In the genomic region with DNA sequence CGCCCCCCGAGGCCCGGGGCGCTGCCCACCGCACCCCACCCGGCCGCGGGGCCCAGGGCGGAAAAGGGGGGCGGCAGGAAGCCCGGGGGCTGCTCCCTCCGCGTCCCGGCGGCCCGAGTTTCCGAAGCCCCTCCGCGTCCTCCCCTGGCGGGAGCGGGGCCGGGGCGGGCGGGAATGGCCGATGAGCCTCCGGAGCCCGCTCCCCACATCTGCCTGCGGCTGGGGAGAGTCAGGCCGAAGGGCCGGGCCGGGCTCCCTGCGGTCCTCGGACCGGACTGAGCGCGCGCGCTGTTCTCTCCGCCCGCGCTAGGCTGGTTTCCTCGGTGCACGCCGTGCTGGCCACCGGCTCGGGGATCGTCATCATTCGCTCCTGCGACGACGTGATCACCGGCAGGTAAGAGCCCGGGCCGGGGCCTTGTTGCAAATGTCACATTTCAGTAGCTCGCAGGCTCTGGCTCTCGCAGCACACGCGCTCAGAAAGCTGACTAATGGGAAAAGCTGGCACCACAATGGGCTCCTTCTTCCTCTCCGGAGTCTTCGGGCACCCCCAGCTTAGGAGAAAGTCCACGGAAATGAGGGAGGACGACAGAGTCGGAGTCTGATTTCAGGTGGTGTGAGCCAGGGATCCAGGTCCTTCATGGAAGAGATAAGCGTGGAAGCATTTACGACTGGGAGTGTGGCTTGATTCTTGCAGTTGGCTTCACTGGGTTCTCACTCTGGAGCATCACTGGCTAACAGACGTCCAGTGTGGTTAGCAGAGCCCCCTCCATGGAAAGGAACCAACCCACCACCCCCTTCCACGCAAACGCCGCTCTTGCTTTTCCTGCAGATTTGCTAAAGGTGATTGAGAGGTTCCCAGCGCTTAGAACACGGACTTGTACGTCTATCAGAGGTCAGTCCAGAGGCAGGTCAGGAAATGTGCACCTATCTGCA, we compare ENCODE assay signal across 8 cellular contexts. TPM values are rescaled to one million over a fixed set of nuclear protein-coding genes. Genes with fewer than 3 reads are reported as not detected.
DNase-seq lines count a peak whose midpoint lies in the region; ATAC-seq, FAIRE-seq and TF ChIP-seq lines count a peak whose summit lies in the region.

No MANE protein-coding gene starts in this region.

- peak in 3 of 4 donors; percentile 51 to 72 (median 66) for ATAC-seq in heart left ventricle
- ATAC-seq in pancreas, result peak; percentile 51 to 70 (median 63)
- no peak for ATAC-seq in GM18873 (IDR thresholded peaks at IDR 0.05; ENCODE audit: low FRiP score, unreplicated experiment)

- H3K4me1 ChIP-seq in H9 (ENCODE audit: insufficient read depth, low read length), result no peaks in the 10 kb centered on the region
- H3K4me1 ChIP-seq in heart left ventricle, result peaks cover 0 to 24% (median 10%) of the 10 kb centered on the region in 12 donors
- H3K4me1 ChIP-seq in pancreas, result peaks cover 0 to 13% (median 0%) of the 10 kb centered on the region in 3 donors

- no peak overlapping the region for H3K56ac ChIP-seq in H9 (ENCODE audit: insufficient read length, low read depth, low read length)

- peak overlapping the region; percentile 89 to 94 for H3K4me3 Mint-ChIP-seq in H9
- peak overlapping the region; percentile 78 for H3K4me3 Mint-ChIP-seq in activated naive CD4-positive, alpha-beta T cell treated with anti-CD3 and anti-CD28 coated beads for 36 hours

- no peaks in the 10 kb centered on the region for H3K79me1 ChIP-seq in H9 (ENCODE audit: insufficient read depth, low read depth, low read length, poor library complexity, severe bottlenecking)

- H2BK12ac ChIP-seq in H9 (ENCODE audit: insufficient read length, low read depth, low read length), result no peak overlapping the region

- H3K27me3 ChIP-seq in H9 (ENCODE audit: insufficient read depth, low read length), result no peaks in the 10 kb centered on the region
- H3K27me3 ChIP-seq in heart left ventricle, result peaks cover 0 to 17% (median 0%) of the 10 kb centered on the region in 9 donors
- H3K27me3 ChIP-seq in pancreas, result no peaks in the 10 kb centered on the region

- H3K9me3 Mint-ChIP-seq in H9, result no peaks in the 10 kb centered on the region
- H3K9me3 Mint-ChIP-seq in activated naive CD4-positive, alpha-beta T cell treated with anti-CD3 and anti-CD28 coated beads for 36 hours, result no peaks in the 10 kb centered on the region

- DNase-seq in EH (ENCODE audit: low read depth) (peak; percentile 62), H9 (no peak), NCI-H460 (ENCODE audit: extremely low read depth, low read depth) (peak; percentile 23), heart left ventricle (peak in 2 of 5 donors; percentile 39 to 69), pancreas (peak; percentile 46 to 87 (median 64)), T1000 (lab: John Stamatoyannopoulos, UW) (no peak)
- DNase-seq in activated naive CD4-positive, alpha-beta T cell treated with anti-CD3 and anti-CD28 coated beads for 36 hours, result peak; percentile 57

- H4K5ac ChIP-seq in H9 (ENCODE audit: insufficient read length, low read depth, low read length), result no peak overlapping the region

- no peak for TF ChIP-seq CTCF in H9 (conservative IDR thresholded peaks at IDR 0.05)
- no peak for TF ChIP-seq CTCF in heart left ventricle (IDR thresholded peaks at IDR 0.05)
- no peak for TF ChIP-seq CTCF in pancreas (IDR thresholded peaks at IDR 0.05)

- peak overlapping the region; percentile 87 for H3K4me2 ChIP-seq in H9 (ENCODE audit: insufficient read depth, insufficient read length, low read length)

- H3K4me3 ChIP-seq in heart left ventricle, result peak overlapping the region; percentile 63 to 98 (median 80)
- peak overlapping the region; percentile 37 to 90 (median 73) for H3K4me3 ChIP-seq in pancreas

- H3K27me3 Mint-ChIP-seq in H9 (ENCODE audit: low read depth), result peaks cover 7% of the 10 kb centered on the region
- peaks cover 14% of the 10 kb centered on the region for H3K27me3 Mint-ChIP-seq in activated naive CD4-positive, alpha-beta T cell treated with anti-CD3 and anti-CD28 coated beads for 36 hours (ENCODE audit: low read depth)

- FAIRE-seq in pancreas (lab: Jason Lieb, UNC), result no peak

- H4K91ac ChIP-seq in H9 (ENCODE audit: insufficient read length, low read depth, low read length), result no peak overlapping the region

- H3K23me2 ChIP-seq in H9 (ENCODE audit: insufficient read length, low read depth, low read length, poor library complexity, severe bottlenecking), result peaks cover 6% of the 10 kb centered on the region

- H3K4me1 Mint-ChIP-seq in H9, result peaks cover 8 to 23% of the 10 kb centered on the region in 2 experiments
- H3K4me1 Mint-ChIP-seq in activated naive CD4-positive, alpha-beta T cell treated with anti-CD3 and anti-CD28 coated beads for 36 hours (ENCODE audit: low read depth), result peaks cover 14% of the 10 kb centered on the region

- H2AK5ac ChIP-seq in H9 (ENCODE audit: insufficient read length, low read length), result no peak overlapping the region

- H3T11ph ChIP-seq in H9 (ENCODE audit: low read length), result no peak overlapping the region

- no peak overlapping the region for H2BK20ac ChIP-seq in H9 (ENCODE audit: low read depth, low read length, poor library complexity, severe bottlenecking)

- H2BK120ac ChIP-seq in H9 (ENCODE audit: low read depth, low read length, poor library complexity, severe bottlenecking), result no peak overlapping the region

- H3K23ac ChIP-seq in H9 (ENCODE audit: insufficient read length, low read depth, low read length), result no peak overlapping the region

- no peaks in the 10 kb centered on the region for H3K79me2 ChIP-seq in H9 (ENCODE audit: insufficient read depth, low read length)

- H3K9me3 ChIP-seq in H9 (ENCODE audit: control insufficient read depth, low read depth, low read length) (no peaks in the 10 kb centered on the region), heart left ventricle (no peaks in the 10 kb centered on the region), pancreas (no peaks in the 10 kb centered on the region)

- no peak overlapping the region for H3K4ac ChIP-seq in H9 (ENCODE audit: low read depth, low read length)

- H3K27ac Mint-ChIP-seq in H9, result peak overlapping the region in 2 of 3 experiments; percentile 22 to 52; a peak in 3 of 7 replicates
- H3K27ac Mint-ChIP-seq in activated naive CD4-positive, alpha-beta T cell treated with anti-CD3 and anti-CD28 coated beads for 36 hours, result no peak overlapping the region

- no peak for TF ChIP-seq POLR2A in heart left ventricle (IDR thresholded peaks at IDR 0.05)

- no peak overlapping the region for H2BK5ac ChIP-seq in H9 (ENCODE audit: insufficient read length, low read length)

- H3K36me3 Mint-ChIP-seq in H9 (ENCODE audit: insufficient read depth in 1 of 3, low read depth in 3 of 3), result peaks cover 25 to 45% (median 34%) of the 10 kb centered on the region in 3 experiments
- H3K36me3 Mint-ChIP-seq in activated naive CD4-positive, alpha-beta T cell treated with anti-CD3 and anti-CD28 coated beads for 36 hours (ENCODE audit: low read depth), result peaks cover 19% of the 10 kb centered on the region

- intact Hi-C loops in activated naive CD4-positive, alpha-beta T cell treated with anti-CD3 and anti-CD28 coated beads for 36 hours (cut with micrococcal nuclease), result loop anchor here (2.0 kb wide), 2 partner anchors 18 kb away; a partner anchor contains a TSS
- intact Hi-C loops in heart left ventricle (cut with DNase I), result no loop called here
- intact Hi-C loops in pancreas (cut with DNase I), result no loop called here

- peak overlapping the region; percentile 32 for H3K18ac ChIP-seq in H9 (ENCODE audit: insufficient read length, low read depth, low read length)

- no peak overlapping the region for H4K8ac ChIP-seq in H9 (replicated peaks; ENCODE audit: insufficient read length, low read depth, low read length)

- H3K14ac ChIP-seq in H9 (ENCODE audit: insufficient read depth, low read length), result peak overlapping the region; percentile 73; the same call in 1 of the 2 replicates

- WGBS in H9 (ENCODE audit: extremely low coverage, insufficient read length, low lambda C conversion rate), result no CpG with 5 or more reads among the region's 72 CpGs
- WGBS in heart left ventricle, 4 donors, result 7 to 21% (median 10%) methylated on average over 29 to 72 of the region's 72 CpGs
- 5 to 7% methylated on average over 52 to 72 of the region's 72 CpGs for WGBS in pancreas, 2 donors

- CTCF ChIA-PET in activated naive CD4-positive, alpha-beta T cell treated with anti-CD3 and anti-CD28 coated beads for 36 hours (lab: Charles Lee), result no interaction called here

- H3K9ac ChIP-seq in H9 (ENCODE audit: extremely low read depth, insufficient read length, low read length), result peak overlapping the region; percentile 57

- no peak overlapping the region for H2BK15ac ChIP-seq in H9 (ENCODE audit: low read depth, low read length)

- H3K36me3 ChIP-seq in heart left ventricle (peaks cover 0 to 12% (median 0%) of the 10 kb centered on the region in 9 donors), pancreas (no peaks in the 10 kb centered on the region)

- no peak overlapping the region for H2AFZ ChIP-seq in H9 (ENCODE audit: low read length)

- H3K27ac ChIP-seq in H9 (ENCODE audit: insufficient read length, low read depth, low read length) (no peak overlapping the region), heart left ventricle (peak overlapping the region in 11 of 12 donors; percentile 37 to 85 (median 75)), pancreas (peak overlapping the region; percentile 22 to 80 (median 45))

- H4K20me1 ChIP-seq in H9 (ENCODE audit: control insufficient read depth, insufficient read depth, insufficient read length), result no peaks in the 10 kb centered on the region

RNA-seq across cellular contexts. Expression of a gene that starts 0.7 kb away (rescaled TPM):
- 27.3 and 29.6 TPM in 2 replicates for total RNA-seq in H9 (2021)
- total RNA-seq in NCI-H460 (2014; rRNA removed; shearing (Covaris generic)), result 17.0 and 21.4 TPM in 2 replicates
- polyA plus RNA-seq in NCI-H460 (2014; cell fraction: nucleus; rRNA removed), result 21.6 and 22.9 TPM in 2 replicates
- 1 to 10 TPM; 2.7 to 3.0 TPM for total RNA-seq in activated naive CD4-positive, alpha-beta T cell treated with anti-CD3 and anti-CD28 coated beads for 36 hours
- 1 to 10 TPM; 1.5 to 4.7 (median 2.9) TPM for total RNA-seq in heart left ventricle
- polyA plus RNA-seq in heart left ventricle, result 1 to 10 TPM in 1 of 2 donors, under 1 TPM in 1; 0.76 to 3.3 TPM
- total RNA-seq in pancreas, result 1 to 10 TPM; 4.7 to 9.0 (median 6.3) TPM
- polyA plus RNA-seq in pancreas, result 1 to 10 TPM; 3.2 to 6.5 TPM

RNA-seq across cellular contexts. Expression of a gene that starts 18.4 kb away (rescaled TPM):
- total RNA-seq in H9 (2021) (56.2 and 57.0 TPM in 2 replicates), heart left ventricle (10 to 100 TPM; 11.0 to 50.5 (median 40.2) TPM), pancreas (10 to 100 TPM; 25.2 to 42.5 (median 30.9) TPM)
- total RNA-seq in NCI-H460 (2014; rRNA removed; shearing (Covaris generic)), result 15.0 and 15.3 TPM in 2 replicates
- 6.0 and 27.0 TPM in 2 replicates for polyA plus RNA-seq in NCI-H460 (2014; cell fraction: nucleus; rRNA removed)
- 10 to 100 TPM; 42.9 to 49.8 TPM for total RNA-seq in activated naive CD4-positive, alpha-beta T cell treated with anti-CD3 and anti-CD28 coated beads for 36 hours
- polyA plus RNA-seq in heart left ventricle (10 to 100 TPM in 1 of 2 donors, 1 to 10 TPM in 1; 7.8 to 14.7 TPM), pancreas (10 to 100 TPM in 1 of 2 donors, 1 to 10 TPM in 1; 7.0 to 13.0 TPM)

RNA-seq across cellular contexts. Expression of a gene that starts 19.0 kb away (rescaled TPM):
- total RNA-seq in H9 (2021) (54.7 and 56.8 TPM in 2 replicates), heart left ventricle (10 to 100 TPM in 5 of 9 donors, 1 to 10 TPM in 4; 8.7 to 20.8 (median 10.7) TPM), pancreas (10 to 100 TPM in 2 of 6 donors, 1 to 10 TPM in 4; 7.2 to 13.1 (median 8.3) TPM)
- total RNA-seq in NCI-H460 (2014; rRNA removed; shearing (Covaris generic)), result 19.9 and 26.3 TPM in 2 replicates
- polyA plus RNA-seq in NCI-H460 (2014; cell fraction: nucleus; rRNA removed), result 18.3 and 24.7 TPM in 2 replicates
- total RNA-seq in activated naive CD4-positive, alpha-beta T cell treated with anti-CD3 and anti-CD28 coated beads for 36 hours, result 10 to 100 TPM; 29.7 to 29.9 TPM
- polyA plus RNA-seq in heart left ventricle (1 to 10 TPM; 3.2 to 9.0 TPM), pancreas (1 to 10 TPM; 6.3 to 8.5 TPM)

RNA-seq across cellular contexts. Expression of a gene that starts 49.0 kb away (rescaled TPM):
- total RNA-seq in H9 (2021) (99.8 and 106 TPM in 2 replicates), heart left ventricle (10 to 100 TPM; 21.7 to 39.7 (median 26.8) TPM), pancreas (10 to 100 TPM; 19.9 to 36.8 (median 28.0) TPM)
- 78.1 and 81.4 TPM in 2 replicates for total RNA-seq in NCI-H460 (2014; rRNA removed; shearing (Covaris generic))
- polyA plus RNA-seq in NCI-H460 (2014; cell fraction: nucleus; rRNA removed), result 77.8 and 88.4 TPM in 2 replicates
- 10 to 100 TPM; 61.1 to 63.7 TPM for total RNA-seq in activated naive CD4-positive, alpha-beta T cell treated with anti-CD3 and anti-CD28 coated beads for 36 hours
- polyA plus RNA-seq in heart left ventricle (10 to 100 TPM; 14.0 to 20.4 TPM), pancreas (10 to 100 TPM; 18.7 to 35.2 TPM)

RNA-seq across cellular contexts. Expression of a gene that starts 49.1 kb away (rescaled TPM):
- total RNA-seq in H9 (2021) (24.3 and 25.3 TPM in 2 replicates), heart left ventricle (10 to 100 TPM; 14.8 to 35.4 (median 18.3) TPM), pancreas (10 to 100 TPM; 11.4 to 17.6 (median 13.9) TPM)
- total RNA-seq in NCI-H460 (2014; rRNA removed; shearing (Covaris generic)), result 27.6 and 33.6 TPM in 2 replicates
- polyA plus RNA-seq in NCI-H460 (2014; cell fraction: nucleus; rRNA removed), result 32.9 and 33.0 TPM in 2 replicates
- 10 to 100 TPM; 22.8 to 25.6 TPM for total RNA-seq in activated naive CD4-positive, alpha-beta T cell treated with anti-CD3 and anti-CD28 coated beads for 36 hours
- polyA plus RNA-seq in heart left ventricle (10 to 100 TPM; 17.9 to 27.1 TPM), pancreas (10 to 100 TPM; 11.3 to 19.1 TPM)

Comparison
In these comparisons a context has a peak if more than half of its experiments do, and no peak if none do; other contexts are left out.
1. DNase-seq: peak in EH (single experiment), NCI-H460 (single experiment), activated naive CD4-positive, alpha-beta T cell treated with anti-CD3 and anti-CD28 coated beads for 36 hours (single experiment) and pancreas (6 of 6); none in H9 (single experiment) and T1000 (single experiment).